ENCODE assay signal across 1 cellular context in genomic region chr11:47715082-47715669, GRCh38.
TF ChIP-seq lines count a peak whose summit lies in the region.

TSS of gene AGBL2 (minus strand) at chr11:47715369. CDS start at chr11:47714650, 719 bp downstream.

TF ChIP-seq in HepG2, 621 proteins besides CTCF, POLR2A, EP300 and RAD21 (continued from another document and continues in another):
- TF ChIP-seq ZBTB40 (IDR thresholded peaks at IDR 0.05) = no peak
- TF ChIP-seq ZBTB40 (CRISPR knock-in tag; IDR thresholded peaks at IDR 0.05) = peak; percentile 33; the same call in 1 of the 2 replicates
- no peak for TF ChIP-seq SP2 (CRISPR knock-in tag; IDR thresholded peaks at IDR 0.05)
- TF ChIP-seq SKIL (CRISPR knock-in tag; IDR thresholded peaks at IDR 0.05; ENCODE audit: borderline replicate concordance) = no peak
- no peak for TF ChIP-seq TEAD2 (CRISPR knock-in tag; IDR thresholded peaks at IDR 0.05)
- TF ChIP-seq ZNF136 (CRISPR knock-in tag; IDR thresholded peaks at IDR 0.05; ENCODE audit: low read depth) = peak; percentile 51; the same call in 1 of the 2 replicates
- 0 out of 2 replicates have a peak, but pooled peaks have one; percentile 57 for TF ChIP-seq STAT6 (CRISPR knock-in tag; IDR thresholded peaks at IDR 0.05; ENCODE audit: borderline replicate concordance)
- peak; percentile 45; the same call in 1 of the 2 replicates for TF ChIP-seq RFX1 (IDR thresholded peaks at IDR 0.05)
- TF ChIP-seq TBX2 (CRISPR knock-in tag; IDR thresholded peaks at IDR 0.05; ENCODE audit: borderline replicate concordance) = peak; percentile 69
- no peak for TF ChIP-seq RERE (CRISPR knock-in tag; IDR thresholded peaks at IDR 0.05; ENCODE audit: low read depth)
- no peak for TF ChIP-seq ZNF577 (CRISPR knock-in tag; IDR thresholded peaks at IDR 0.05; ENCODE audit: borderline replicate concordance, low read depth)
- TF ChIP-seq PHF20 (CRISPR knock-in tag; IDR thresholded peaks at IDR 0.05) = peak; percentile 82
- no peak for TF ChIP-seq ZNF263 (CRISPR knock-in tag; IDR thresholded peaks at IDR 0.05)
- TF ChIP-seq ELF4 (CRISPR knock-in tag; IDR thresholded peaks at IDR 0.05; ENCODE audit: borderline replicate concordance) = peak; percentile 84; the same call in 1 of the 2 replicates
- TF ChIP-seq ZNF367 (CRISPR knock-in tag; IDR thresholded peaks at IDR 0.05; ENCODE audit: borderline replicate concordance) = no peak
- 0 out of 2 replicates have a peak, but pooled peaks have one; percentile 44 for TF ChIP-seq ZXDC (CRISPR knock-in tag; IDR thresholded peaks at IDR 0.05)
- no peak for TF ChIP-seq ZFP37 (CRISPR knock-in tag; IDR thresholded peaks at IDR 0.05; ENCODE audit: borderline replicate concordance)
- TF ChIP-seq POLR2AphosphoS5 (IDR thresholded peaks at IDR 0.05; ENCODE audit: low read depth, low read length) = peak; percentile 88
- TF ChIP-seq TRAFD1 (CRISPR knock-in tag; IDR thresholded peaks at IDR 0.05; ENCODE audit: borderline replicate concordance) = no peak
- TF ChIP-seq TCF12 (IDR thresholded peaks at IDR 0.05) = no peak
- TF ChIP-seq TCF12 (CRISPR knock-in tag; IDR thresholded peaks at IDR 0.05) = no peak
- TF ChIP-seq FOXC1 (CRISPR knock-in tag; IDR thresholded peaks at IDR 0.05; ENCODE audit: borderline replicate concordance) = 0 out of 2 replicates have a peak, but pooled peaks have one; percentile 50
- no peak for TF ChIP-seq LCORL (IDR thresholded peaks at IDR 0.05)
- 0 out of 2 replicates have a peak, but pooled peaks have one; percentile 41 for TF ChIP-seq LCORL (CRISPR knock-in tag; IDR thresholded peaks at IDR 0.05)
- peak; percentile 66; the same call in 1 of the 2 replicates for TF ChIP-seq ZNF619 (CRISPR knock-in tag; IDR thresholded peaks at IDR 0.05)
- TF ChIP-seq ZNF784 (CRISPR knock-in tag; IDR thresholded peaks at IDR 0.05; ENCODE audit: borderline replicate concordance) = 0 out of 2 replicates have a peak, but pooled peaks have one; percentile 54
- no peak for TF ChIP-seq THYN1 (CRISPR knock-in tag; IDR thresholded peaks at IDR 0.05; ENCODE audit: borderline replicate concordance, low read depth)
- no peak for TF ChIP-seq TP53 (CRISPR knock-in tag; conservative IDR thresholded peaks at IDR 0.05)
- TF ChIP-seq KMT2B (CRISPR knock-in tag; IDR thresholded peaks at IDR 0.05) = peak; percentile 86
